ENCODE assay signal across 1 cellular context in genomic region chr10:80289451-80290287, GRCh38.
TF ChIP-seq lines count a peak whose summit lies in the region.

MAT1A (minus strand) TSS chr10:80289658; CDS start chr10:80289423, 235 bp downstream.

TF ChIP-seq in HepG2, 621 proteins besides CTCF, POLR2A, EP300 and RAD21 (continued from another document and continues in another):
- TF ChIP-seq, protein P1, sequence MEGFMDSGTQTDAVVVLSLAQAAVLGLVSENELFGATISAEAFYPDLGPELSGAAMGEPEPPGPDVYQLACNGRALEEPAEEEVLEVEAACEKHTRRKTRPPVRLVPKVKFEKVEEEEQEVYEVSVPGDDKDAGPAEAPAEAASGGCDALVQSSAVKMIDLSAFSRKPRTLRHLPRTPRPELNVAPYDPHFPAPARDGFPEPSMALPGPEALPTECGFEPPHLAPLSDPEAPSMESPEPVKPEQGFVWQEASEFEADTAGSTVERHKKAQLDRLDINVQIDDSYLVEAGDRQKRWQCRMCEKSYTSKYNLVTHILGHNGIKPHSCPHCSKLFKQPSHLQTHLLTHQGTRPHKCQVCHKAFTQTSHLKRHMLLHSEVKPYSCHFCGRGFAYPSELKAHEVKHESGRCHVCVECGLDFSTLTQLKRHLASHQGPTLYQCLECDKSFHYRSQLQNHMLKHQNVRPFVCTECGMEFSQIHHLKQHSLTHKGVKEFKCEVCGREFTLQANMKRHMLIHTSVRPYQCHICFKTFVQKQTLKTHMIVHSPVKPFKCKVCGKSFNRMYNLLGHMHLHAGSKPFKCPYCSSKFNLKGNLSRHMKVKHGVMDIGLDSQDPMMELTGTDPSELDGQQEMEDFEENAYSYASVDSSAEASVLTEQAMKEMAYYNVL (CRISPR knock-in tag; IDR thresholded peaks at IDR 0.05; ENCODE audit: borderline replicate concordance) = peak; percentile 66; the same call in 1 of the 2 replicates
- TF ChIP-seq NR1H2 (CRISPR knock-in tag; IDR thresholded peaks at IDR 0.05; ENCODE audit: borderline replicate concordance, low read depth) (no peak), ZNF75D (CRISPR knock-in tag; IDR thresholded peaks at IDR 0.05; ENCODE audit: borderline replicate concordance) (no peak), SNAPC5 (CRISPR knock-in tag; IDR thresholded peaks at IDR 0.05; ENCODE audit: borderline replicate concordance) (0 out of 2 replicates have a peak, but pooled peaks have one; percentile 26), PHB2 (IDR thresholded peaks at IDR 0.05; ENCODE audit: partially characterized antibody) (no peak), ZNF552 (CRISPR knock-in tag; IDR thresholded peaks at IDR 0.05; ENCODE audit: borderline replicate concordance) (peak; percentile 57; the same call in 1 of the 2 replicates), EED (CRISPR knock-in tag; IDR thresholded peaks at IDR 0.05) (no peak), RFX5 (IDR thresholded peaks at IDR 0.05; ENCODE audit: low read depth, low read length) (no peak), TBP (CRISPR knock-in tag; IDR thresholded peaks at IDR 0.05) (no peak), ZNF567 (CRISPR knock-in tag; IDR thresholded peaks at IDR 0.05; ENCODE audit: borderline replicate concordance) (no peak), ATF7-NPFF (CRISPR knock-in tag; IDR thresholded peaks at IDR 0.05; ENCODE audit: low read depth) (peak; percentile 55; the same call in 1 of the 2 replicates), TBX3 (IDR thresholded peaks at IDR 0.05; ENCODE audit: borderline replicate concordance) (no peak), SOX6 (IDR thresholded peaks at IDR 0.05) (no peak), SOX6 (CRISPR knock-in tag; IDR thresholded peaks at IDR 0.05) (no peak; the same call in 1 of the 2 replicates), MTF2 (CRISPR knock-in tag; IDR thresholded peaks at IDR 0.05; ENCODE audit: borderline replicate concordance) (no peak), ZBTB7B (CRISPR knock-in tag; IDR thresholded peaks at IDR 0.05) (no peak), ZNF317 (CRISPR knock-in tag; IDR thresholded peaks at IDR 0.05) (0 out of 2 replicates have a peak, but pooled peaks have one; percentile 38), SMC3 (IDR thresholded peaks at IDR 0.05; ENCODE audit: low read length) (peak; percentile 50), STAG1 (CRISPR knock-in tag; IDR thresholded peaks at IDR 0.05) (peak; percentile 21; the same call in 1 of the 2 replicates), NR2F1 (CRISPR knock-in tag; IDR thresholded peaks at IDR 0.05) (no peak), RBAK (CRISPR knock-in tag; IDR thresholded peaks at IDR 0.05) (no peak), ZNF672 (CRISPR knock-in tag; IDR thresholded peaks at IDR 0.05) (no peak), FOSL2 (CRISPR knock-in tag; IDR thresholded peaks at IDR 0.05) (peak; percentile 53), KDM2A (CRISPR knock-in tag; IDR thresholded peaks at IDR 0.05; ENCODE audit: borderline replicate concordance, low read depth) (no peak), ESRRA (CRISPR knock-in tag; IDR thresholded peaks at IDR 0.05; ENCODE audit: low read depth) (no peak), CHD4 (IDR thresholded peaks at IDR 0.05; ENCODE audit: borderline replicate concordance, low read length) (peak; percentile 63; the same call in 1 of the 2 replicates), ZBTB44 (CRISPR knock-in tag; IDR thresholded peaks at IDR 0.05) (0 out of 2 replicates have a peak, but pooled peaks have one; percentile 33), PAX8 (CRISPR knock-in tag; IDR thresholded peaks at IDR 0.05; ENCODE audit: borderline replicate concordance) (no peak), MYNN (CRISPR knock-in tag; IDR thresholded peaks at IDR 0.05; ENCODE audit: low read depth) (no peak), NR2C2 (CRISPR knock-in tag; IDR thresholded peaks at IDR 0.05; ENCODE audit: borderline replicate concordance) (no peak; the same call in 1 of the 2 replicates), ZNF644 (CRISPR knock-in tag; IDR thresholded peaks at IDR 0.05; ENCODE audit: low read depth) (peak; percentile 50; the same call in 1 of the 2 replicates), MXD4 (CRISPR knock-in tag; IDR thresholded peaks at IDR 0.05) (peak; percentile 72), IKZF4 (CRISPR knock-in tag; IDR thresholded peaks at IDR 0.05; ENCODE audit: borderline replicate concordance, low read depth, not compliant biosample characterization) (no peak), DR1 (CRISPR knock-in tag; IDR thresholded peaks at IDR 0.05) (no peak), MXI1 (IDR thresholded peaks at IDR 0.05; ENCODE audit: borderline replicate concordance, low read depth, low read length) (peak; percentile 92; the same call in 1 of the 3 replicates), TFDP1 (CRISPR knock-in tag; IDR thresholded peaks at IDR 0.05; ENCODE audit: borderline replicate concordance) (peak; percentile 96), NCOR1 (IDR thresholded peaks at IDR 0.05; ENCODE audit: borderline replicate concordance, low read length) (no peak; the same call in 1 of the 2 replicates), ZNF580 (CRISPR knock-in tag; IDR thresholded peaks at IDR 0.05; ENCODE audit: borderline replicate concordance, low read depth) (no peak), RNF219 (CRISPR knock-in tag; IDR thresholded peaks at IDR 0.05) (no peak), NAIF1 (CRISPR knock-in tag; IDR thresholded peaks at IDR 0.05; ENCODE audit: borderline replicate concordance) (no peak), ZFP36L2 (CRISPR knock-in tag; IDR thresholded peaks at IDR 0.05) (0 out of 2 replicates have a peak, but pooled peaks have one; percentile 70), ZNF414 (CRISPR knock-in tag; IDR thresholded peaks at IDR 0.05) (no peak), JARID2 (CRISPR knock-in tag; IDR thresholded peaks at IDR 0.05; ENCODE audit: insufficient replicate concordance) (no peak), ZBTB42 (CRISPR knock-in tag; IDR thresholded peaks at IDR 0.05) (0 out of 2 replicates have a peak, but pooled peaks have one; percentile 30), RBM22 (optimal IDR thresholded peaks at IDR 0.05; ENCODE audit: low read length) (peak; percentile 44), ZNF792 (CRISPR knock-in tag; IDR thresholded peaks at IDR 0.05) (peak; percentile 61; the same call in 1 of the 2 replicates), ZNF615 (CRISPR knock-in tag; IDR thresholded peaks at IDR 0.05; ENCODE audit: borderline replicate concordance) (no peak), ATF1 (CRISPR knock-in tag; IDR thresholded peaks at IDR 0.05) (no peak), ZFP62 (CRISPR knock-in tag; IDR thresholded peaks at IDR 0.05) (no peak), ZNF577 (CRISPR knock-in tag; IDR thresholded peaks at IDR 0.05; ENCODE audit: borderline replicate concordance, low read depth) (no peak), BRD4 (CRISPR knock-in tag; IDR thresholded peaks at IDR 0.05) (no peak), ZNF557 (CRISPR knock-in tag; IDR thresholded peaks at IDR 0.05) (peak; percentile 21; the same call in 1 of the 2 replicates), AHR (CRISPR knock-in tag; IDR thresholded peaks at IDR 0.05) (no peak)
- TF ChIP-seq, protein P2, sequence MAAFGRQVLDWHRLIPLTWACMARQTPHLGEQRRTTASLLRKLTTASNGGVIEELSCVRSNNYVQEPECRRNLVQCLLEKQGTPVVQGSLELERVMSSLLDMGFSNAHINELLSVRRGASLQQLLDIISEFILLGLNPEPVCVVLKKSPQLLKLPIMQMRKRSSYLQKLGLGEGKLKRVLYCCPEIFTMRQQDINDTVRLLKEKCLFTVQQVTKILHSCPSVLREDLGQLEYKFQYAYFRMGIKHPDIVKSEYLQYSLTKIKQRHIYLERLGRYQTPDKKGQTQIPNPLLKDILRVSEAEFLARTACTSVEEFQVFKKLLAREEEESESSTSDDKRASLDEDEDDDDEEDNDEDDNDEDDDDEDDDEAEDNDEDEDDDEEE (CRISPR knock-in tag; IDR thresholded peaks at IDR 0.05) = no peak
- TF ChIP-seq, protein P3, sequence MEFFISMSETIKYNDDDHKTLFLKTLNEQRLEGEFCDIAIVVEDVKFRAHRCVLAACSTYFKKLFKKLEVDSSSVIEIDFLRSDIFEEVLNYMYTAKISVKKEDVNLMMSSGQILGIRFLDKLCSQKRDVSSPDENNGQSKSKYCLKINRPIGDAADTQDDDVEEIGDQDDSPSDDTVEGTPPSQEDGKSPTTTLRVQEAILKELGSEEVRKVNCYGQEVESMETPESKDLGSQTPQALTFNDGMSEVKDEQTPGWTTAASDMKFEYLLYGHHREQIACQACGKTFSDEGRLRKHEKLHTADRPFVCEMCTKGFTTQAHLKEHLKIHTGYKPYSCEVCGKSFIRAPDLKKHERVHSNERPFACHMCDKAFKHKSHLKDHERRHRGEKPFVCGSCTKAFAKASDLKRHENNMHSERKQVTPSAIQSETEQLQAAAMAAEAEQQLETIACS (CRISPR knock-in tag; IDR thresholded peaks at IDR 0.05) = no peak
- TF ChIP-seq, protein P4, sequence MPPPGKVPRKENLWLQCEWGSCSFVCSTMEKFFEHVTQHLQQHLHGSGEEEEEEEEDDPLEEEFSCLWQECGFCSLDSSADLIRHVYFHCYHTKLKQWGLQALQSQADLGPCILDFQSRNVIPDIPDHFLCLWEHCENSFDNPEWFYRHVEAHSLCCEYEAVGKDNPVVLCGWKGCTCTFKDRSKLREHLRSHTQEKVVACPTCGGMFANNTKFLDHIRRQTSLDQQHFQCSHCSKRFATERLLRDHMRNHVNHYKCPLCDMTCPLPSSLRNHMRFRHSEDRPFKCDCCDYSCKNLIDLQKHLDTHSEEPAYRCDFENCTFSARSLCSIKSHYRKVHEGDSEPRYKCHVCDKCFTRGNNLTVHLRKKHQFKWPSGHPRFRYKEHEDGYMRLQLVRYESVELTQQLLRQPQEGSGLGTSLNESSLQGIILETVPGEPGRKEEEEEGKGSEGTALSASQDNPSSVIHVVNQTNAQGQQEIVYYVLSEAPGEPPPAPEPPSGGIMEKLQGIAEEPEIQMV (CRISPR knock-in tag; IDR thresholded peaks at IDR 0.05; ENCODE audit: low read depth) = no peak
- TF ChIP-seq, protein P5, sequence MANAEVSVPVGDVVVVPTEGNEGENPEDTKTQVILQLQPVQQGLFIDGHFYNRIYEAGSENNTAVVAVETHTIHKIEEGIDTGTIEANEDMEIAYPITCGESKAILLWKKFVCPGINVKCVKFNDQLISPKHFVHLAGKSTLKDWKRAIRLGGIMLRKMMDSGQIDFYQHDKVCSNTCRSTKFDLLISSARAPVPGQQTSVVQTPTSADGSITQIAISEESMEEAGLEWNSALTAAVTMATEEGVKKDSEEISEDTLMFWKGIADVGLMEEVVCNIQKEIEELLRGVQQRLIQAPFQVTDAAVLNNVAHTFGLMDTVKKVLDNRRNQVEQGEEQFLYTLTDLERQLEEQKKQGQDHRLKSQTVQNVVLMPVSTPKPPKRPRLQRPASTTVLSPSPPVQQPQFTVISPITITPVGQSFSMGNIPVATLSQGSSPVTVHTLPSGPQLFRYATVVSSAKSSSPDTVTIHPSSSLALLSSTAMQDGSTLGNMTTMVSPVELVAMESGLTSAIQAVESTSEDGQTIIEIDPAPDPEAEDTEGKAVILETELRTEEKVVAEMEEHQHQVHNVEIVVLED (CRISPR knock-in tag; IDR thresholded peaks at IDR 0.05; ENCODE audit: borderline replicate concordance) = peak; percentile 38; the same call in 1 of the 2 replicates
